Comparison of ENCODE assay signal across 12 cellular contexts in the genomic region with DNA sequence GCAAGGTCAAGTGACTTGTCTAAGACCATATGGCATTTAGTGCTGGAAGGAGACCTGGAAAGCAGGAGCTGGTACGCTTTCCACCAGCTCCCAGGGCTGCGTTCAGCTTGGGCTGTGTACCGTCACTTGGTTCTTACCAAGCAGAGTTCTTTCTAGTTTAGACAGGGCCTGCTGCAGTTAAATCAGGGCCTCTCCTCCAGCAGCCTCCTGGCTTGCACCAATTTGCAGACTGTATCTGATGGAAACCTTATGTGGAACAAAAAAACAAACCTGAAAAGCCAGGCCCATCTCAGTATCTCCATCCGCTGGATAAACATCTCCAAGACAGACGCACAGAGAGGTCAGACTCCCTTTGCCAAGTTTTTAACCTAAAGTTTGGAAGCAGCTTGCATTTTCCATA.
DNase-seq lines count a peak whose midpoint lies in the region; ATAC-seq, FAIRE-seq and TF ChIP-seq lines count a peak whose summit lies in the region.
"Had no signal": no experiment of that assay in that cellular context is flagged by ENCODE, and none has a peak within 500 bp of the region (broad histone marks: within the 10 kb centered on the region; RNA-seq: fewer than 3 reads in every experiment).

No MANE protein-coding gene starts in this region.

- H3K4me1 ChIP-seq in kidney (ENCODE audit: control insufficient read depth in 1 of 2, insufficient read depth in 1 of 2, low read depth in 1 of 2, low read length in 2 of 2) (no peaks in the 10 kb centered on the region), skeletal muscle tissue (ENCODE audit: control insufficient read depth in 3 of 3, insufficient read depth in 3 of 3, low read length in 3 of 3) (peaks cover 6 to 10% (median 8%) of the 10 kb centered on the region in 3 donors)

- ATAC-seq in GM21367 (IDR thresholded peaks at IDR 0.05; ENCODE audit: unreplicated experiment) (no peak), GM18498 (IDR thresholded peaks at IDR 0.05; ENCODE audit: unreplicated experiment) (no peak)
- ATAC-seq: activated CD8-positive, alpha-beta memory T cell treated with anti-CD3 and anti-CD28 coated beads, Interleukin-2, amount 10 ng/mL, durations not matched to agents 7 days and 5 days had no signal

- H3K27me3 ChIP-seq in skeletal muscle tissue (ENCODE audit: control insufficient read depth in 3 of 3, insufficient read depth in 3 of 3, low read length in 3 of 3), result no peaks in the 10 kb centered on the region

- H3K4me3 ChIP-seq in AG10803 (ENCODE audit: low read length), result no peak overlapping the region
- peak overlapping the region; percentile 9 for H3K4me3 ChIP-seq in coronary artery
- no peak overlapping the region for H3K4me3 ChIP-seq in kidney (ENCODE audit: low read length in 2 of 2)
- H3K4me3 ChIP-seq in skeletal muscle tissue (ENCODE audit: low read length in 3 of 3), result peak overlapping the region in 1 of 3 donors; percentile 1

- H3K9ac ChIP-seq in kidney (ENCODE audit: low read length in 2 of 2) (no peak overlapping the region), skeletal muscle tissue (ENCODE audit: low read depth in 1 of 3, low read length in 3 of 3) (peak overlapping the region in 1 of 3 donors; percentile 18)

- FAIRE-seq in kidney (lab: Jason Lieb, UNC), result no peak

- DNase-seq in AG10803 (ENCODE audit: low read depth) (peak; percentile 21), coronary artery (ENCODE audit: low spot score) (no peak), kidney (no peak), GM13977 (ENCODE audit: low spot score) (no peak), SKM-1 treated with dmso at 0.1 percent for 144 hours (lab: John Stamatoyannopoulos, UW; ENCODE audit: unreplicated experiment) (no peak)
- DNase-seq: activated CD8-positive, alpha-beta memory T cell treated with anti-CD3 and anti-CD28 coated beads, Interleukin-2, amount 10 ng/mL, durations not matched to agents 7 days and 5 days; NCI-H1092 treated with DMSO at 0.1 percent for 48 hours; stimulated activated CD4-positive, alpha-beta T cell treated with anti-CD3 and anti-CD28 coated beads, Interleukin-2, amount 100 ng/mL, for 48 hours; stimulated activated naive CD4-positive, alpha-beta T cell treated with Interleukin-2 at 50 U/mL for 16 hours had no signal

- TF ChIP-seq CTCF in AG10803 (conservative IDR thresholded peaks at IDR 0.05; ENCODE audit: low read length) (no peak), coronary artery (IDR thresholded peaks at IDR 0.05) (no peak), kidney (IDR thresholded peaks at IDR 0.05; ENCODE audit: borderline replicate concordance, extremely low read depth, insufficient read depth) (no peak), GM13977 (IDR thresholded peaks at IDR 0.05; ENCODE audit: extremely low read depth, insufficient read depth, missing control alignments) (no peak)

- in situ Hi-C loops in GM13977 (cut with MboI; ENCODE audit: low pct_unique_long_range_greater_than_20kb, low sequenced_read_pairs, unreplicated experiment), result no loop called here

- H3K27ac ChIP-seq in coronary artery (peak overlapping the region; percentile 81 to 90), kidney (ENCODE audit: low read depth in 2 of 2, low read length in 2 of 2) (peak overlapping the region; percentile 14 to 43), skeletal muscle tissue (ENCODE audit: low read depth, low read length) (peak overlapping the region; percentile 52)

- peaks cover 3 to 6% of the 10 kb centered on the region in 2 donors for H3K9me3 ChIP-seq in kidney (ENCODE audit: control insufficient read depth in 1 of 2, low read length in 2 of 2)
- H3K9me3 ChIP-seq in skeletal muscle tissue (ENCODE audit: control insufficient read depth in 3 of 3, low read length in 3 of 3), result peaks cover 0 to 6% (median 0%) of the 10 kb centered on the region in 3 donors

- intact Hi-C loops in kidney (cut with DNase I), result no loop called here

- H3K36me3 ChIP-seq in kidney (ENCODE audit: control insufficient read depth in 1 of 2, insufficient read depth in 2 of 2, low read length in 2 of 2) (no peaks in the 10 kb centered on the region), skeletal muscle tissue (ENCODE audit: control insufficient read depth in 3 of 3, insufficient read depth in 3 of 3, low read length in 3 of 3) (no peaks in the 10 kb centered on the region)

Comparison
In these comparisons a context has a peak if more than half of its experiments do, and no peak if none do; other contexts are left out.
1. H3K27ac ChIP-seq: peak in every context shown above with its lines; median percentile 86 in coronary artery; 52 in skeletal muscle tissue; 28 in kidney.